Comparison of ENCODE assay signal across 17 cellular contexts in genomic region chr20:33578510-33578909, GRCh38.
DNase-seq lines count a peak whose midpoint lies in the region; ATAC-seq and TF ChIP-seq lines count a peak whose summit lies in the region.
"Had no signal": no experiment of that assay in that cellular context is flagged by ENCODE, and none has a peak within 500 bp of the region (broad histone marks: within the 10 kb centered on the region; RNA-seq: fewer than 3 reads in every experiment).

No MANE protein-coding gene starts in this region.

- no peak overlapping the region for H3K4me3 ChIP-seq in skeletal muscle cell (ENCODE audit: low read depth, low read length)
- H3K4me3 ChIP-seq: coronary artery, lower lobe of right lung had no signal

- no peak for ATAC-seq in GM21717 (IDR thresholded peaks at IDR 0.05; ENCODE audit: unreplicated experiment)
- ATAC-seq: lower lobe of right lung had no signal

- no peak for TF ChIP-seq CTCF in GM13976 (IDR thresholded peaks at IDR 0.05; ENCODE audit: borderline replicate concordance, control extremely low read depth, extremely low read depth, insufficient read depth, missing control alignments)

- DNase-seq in NCI-H2171 treated with DMSO at 0.1 percent for 48 hours (lab: John Stamatoyannopoulos, UW): peak; percentile 35
- DNase-seq in NCI-H2171 (lab: John Stamatoyannopoulos, UW): no peak
- DNase-seq in NCI-H446 treated with DMSO at 0.1 percent for 48 hours (lab: John Stamatoyannopoulos, UW): peak; percentile 69
- DNase-seq in epidermal melanocyte (ENCODE audit: insufficient read length, low spot score): peak; percentile 50
- DNase-seq in skeletal muscle cell (ENCODE audit: low read depth): peak; percentile 41
- DNase-seq in GM13976 (ENCODE audit: low spot score): no peak
- no peak for DNase-seq in G401 (ENCODE audit: low spot score)
- DNase-seq: activated CD4-positive, alpha-beta T cell treated with anti-CD3 and anti-CD28 coated beads for 48 hours; DND-41; HCEC 1CT; lower lobe of right lung; NCI-H2029 treated with DMSO at 0.1 percent for 48 hours; occipital lobe; stimulated activated naive CD4-positive, alpha-beta T cell treated with Interleukin-2 at 50 U/mL for 16 hours; SW 1271 had no signal

- in situ Hi-C loops in GM13976 (cut with MboI; ENCODE audit: low sequenced_read_pairs, unreplicated experiment) (no loop called here), G401 (cut with HindIII; ENCODE audit: low sequenced_read_pairs) (no loop called here)

Comparison
In these comparisons a context has a peak if more than half of its experiments do, and no peak if none do; other contexts are left out.
1. DNase-seq: peak in NCI-H2171 treated with DMSO at 0.1 percent for 48 hours (single experiment), NCI-H446 treated with DMSO at 0.1 percent for 48 hours (single experiment), epidermal melanocyte (single experiment) and skeletal muscle cell (single experiment); none in NCI-H2171 (single experiment), GM13976 (single experiment) and G401 (single experiment).